ENCODE assay signal across 15 cellular contexts in the genomic region with DNA sequence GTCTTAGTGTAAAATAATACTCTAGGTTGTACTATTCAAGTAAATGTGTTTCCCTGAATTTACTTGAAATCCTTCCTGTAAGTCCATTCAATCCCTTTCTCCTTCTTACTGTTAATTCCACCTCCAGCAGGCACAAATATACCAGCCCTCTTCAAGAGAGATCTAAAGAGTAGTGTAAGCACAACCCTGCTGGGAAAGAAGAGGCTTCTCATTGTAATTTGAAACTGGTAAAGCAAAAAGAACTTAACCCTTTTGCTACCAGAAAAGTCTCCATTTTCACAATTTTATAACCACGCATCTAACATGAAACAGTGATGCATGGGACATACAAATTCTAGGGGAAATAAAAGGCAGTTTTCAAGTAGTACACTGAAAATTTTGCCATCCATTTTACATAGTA. TPM values are rescaled to one million over a fixed set of nuclear protein-coding genes. Genes with fewer than 3 reads are reported as not detected.
DNase-seq lines count a peak whose midpoint lies in the region; ATAC-seq and TF ChIP-seq lines count a peak whose summit lies in the region.
"Had no signal": no experiment of that assay in that cellular context is flagged by ENCODE, and none has a peak within 500 bp of the region (broad histone marks: within the 10 kb centered on the region; RNA-seq: fewer than 3 reads in every experiment).

A gene (minus strand): TSS at position 171 of the 400 bp plus-strand sequence. CDS start 725 bp downstream, outside the sequence.

- no peaks in the 10 kb centered on the region for H3K36me3 Mint-ChIP-seq in WTC11

- CTCF ChIA-PET in WTC11 (lab: Charles Lee), result no interaction called here

- no peaks in the 10 kb centered on the region for H3K36me3 ChIP-seq in heart right ventricle
- H3K36me3 ChIP-seq in urinary bladder (ENCODE audit: insufficient read depth), result no peaks in the 10 kb centered on the region
- H3K36me3 ChIP-seq: brain microvascular endothelial cell, thoracic aorta had no signal

- H3K9me3 ChIP-seq in heart right ventricle, result no peaks in the 10 kb centered on the region
- H3K9me3 ChIP-seq: thoracic aorta had no signal

- intact Hi-C loops in heart right ventricle (cut with DNase I) (no loop called here), cardiac septum (cut with DNase I) (no loop called here)

- H3K4me1 Mint-ChIP-seq in WTC11, result peaks cover 38% of the 10 kb centered on the region

- peak within 1 kb of the TSS; percentile 53 for H3K4me3 Mint-ChIP-seq in WTC11
- H3K4me3 Mint-ChIP-seq: activated T-helper 1 cell treated with anti-CD3 and anti-CD28 coated beads, Interleukin-12 subunit alpha, Interleukin-12 subunit beta, Interleukin-2, Interleukin-4 antibody, amounts not matched to agents 30 ng/mL and 10 ng/mL and 1 ng/mL, durations not matched to agents 14 hours and 24 hours and 36 hours had no signal

- H3K27me3 Mint-ChIP-seq in WTC11 (ENCODE audit: low read depth), result no peaks in the 10 kb centered on the region

- no peaks in the 10 kb centered on the region for H3K9me3 Mint-ChIP-seq in WTC11
- H3K9me3 Mint-ChIP-seq: activated T-helper 1 cell treated with anti-CD3 and anti-CD28 coated beads, Interleukin-12 subunit alpha, Interleukin-12 subunit beta, Interleukin-2, Interleukin-4 antibody, amounts not matched to agents 30 ng/mL and 10 ng/mL and 1 ng/mL, durations not matched to agents 14 hours and 24 hours and 36 hours had no signal

- H3K27ac Mint-ChIP-seq in WTC11, result peak within 1 kb of the TSS; percentile 57; the same call in 1 of the 2 replicates
- H3K27ac Mint-ChIP-seq: activated T-helper 1 cell treated with anti-CD3 and anti-CD28 coated beads, Interleukin-12 subunit alpha, Interleukin-12 subunit beta, Interleukin-2, Interleukin-4 antibody, amounts not matched to agents 30 ng/mL and 10 ng/mL and 1 ng/mL, durations not matched to agents 14 hours and 24 hours and 36 hours had no signal

- H3K27ac ChIP-seq in heart right ventricle, result peak within 1 kb of the TSS in 9 of 10 donors; percentile 20 to 54 (median 41)
- H3K27ac ChIP-seq in urinary bladder (ENCODE audit: low read depth), result peak within 1 kb of the TSS; percentile 64
- H3K27ac ChIP-seq: brain microvascular endothelial cell, thoracic aorta had no signal

- DNase-seq in heart right ventricle, result no peak
- no peak for DNase-seq in cardiac septum (ENCODE audit: low spot score)
- no peak for DNase-seq in WTC11 (ENCODE audit: low spot score)
- DNase-seq in left kidney (ENCODE audit: low read depth, low spot score), result peak; percentile 59
- no peak for DNase-seq in NCI-H2081 treated with DMSO at 0.1 percent for 48 hours (lab: John Stamatoyannopoulos, UW)
- DNase-seq: brain microvascular endothelial cell, DND-41, NCI-H446 had no signal

- H3K4me1 ChIP-seq in heart right ventricle (no peaks in the 10 kb centered on the region), urinary bladder (ENCODE audit: insufficient read depth) (no peaks in the 10 kb centered on the region)

- 55 to 60% methylated on average over 1 of the region's 1 CpG for WGBS in heart right ventricle, 2 donors
- WGBS in urinary bladder, result 64% methylated on average over 1 of the region's 1 CpG

- peaks cover 0 to 3% (median 0%) of the 10 kb centered on the region in 7 donors for H3K27me3 ChIP-seq in heart right ventricle
- H3K27me3 ChIP-seq: brain microvascular endothelial cell had no signal

- POLR2A ChIA-PET in WTC11 (lab: Charles Lee), result no interaction called here

- H3K4me3 ChIP-seq in heart right ventricle (peak within 1 kb of the TSS in 9 of 10 donors; percentile 12 to 45 (median 35)), urinary bladder (ENCODE audit: low read depth, low read length) (peak within 1 kb of the TSS; percentile 58)
- H3K4me3 ChIP-seq: thoracic aorta had no signal

- no peak for TF ChIP-seq CTCF in heart right ventricle (IDR thresholded peaks at IDR 0.05)
- no peak for TF ChIP-seq CTCF in WTC11 (IDR thresholded peaks at IDR 0.05)

- ATAC-seq in heart right ventricle (peak in 1 of 8 donors; percentile 52), WTC11 (peak; percentile 95), GM19397 (IDR thresholded peaks at IDR 0.05; ENCODE audit: unreplicated experiment) (no peak), GM18858 (IDR thresholded peaks at IDR 0.05; ENCODE audit: unreplicated experiment) (no peak)
- ATAC-seq: activated CD4-positive, CD25-positive, alpha-beta regulatory T cell treated with anti-CD3 and anti-CD28 coated beads, Interleukin-2, amount 50 U/mL, for 24 hours; SK-N-SH treated with all-trans-retinoic acid at 6 μM for 48 hours had no signal

TF ChIP-seq in WTC11, 78 proteins besides CTCF, POLR2A, EP300 and RAD21:
- TF ChIP-seq ZNF423 (CRISPR knock-in tag; IDR thresholded peaks at IDR 0.05) (no peak), CREM (CRISPR knock-in tag; IDR thresholded peaks at IDR 0.05) (no peak), ZNF317 (CRISPR knock-in tag; IDR thresholded peaks at IDR 0.05; ENCODE audit: borderline replicate concordance, low read depth) (no peak)

RNA-seq across cellular contexts. Expression of the gene that starts here (rescaled TPM):
- 1 to 10 TPM in 9 of 10 donors, under 1 TPM in 1; 0.60 to 3.8 (median 1.8) TPM for total RNA-seq in heart right ventricle
- polyA plus RNA-seq in heart right ventricle, result 1 to 10 TPM; 1.2 to 2.9 TPM
- 1.4 TPM for total RNA-seq in cardiac septum
- total RNA-seq in WTC11 (2021), result 0.07 TPM in 2 of 3 replicates, not detected in the other
- 78.7 TPM for total RNA-seq in urinary bladder
- 28.2 TPM for polyA plus RNA-seq in urinary bladder
- total RNA-seq: activated T-helper 1 cell treated with anti-CD3 and anti-CD28 coated beads, Interleukin-12 subunit alpha, Interleukin-12 subunit beta, Interleukin-2, Interleukin-4 antibody, amounts not matched to agents 30 ng/mL and 10 ng/mL and 1 ng/mL, durations not matched to agents 14 hours and 24 hours and 36 hours; thoracic aorta had no signal

Comparison
In these comparisons a context has a peak if more than half of its experiments do, and no peak if none do; other contexts are left out.
1. RNA of the gene that starts here (total RNA-seq): 78.7 TPM in urinary bladder (single experiment); 0.60 to 3.8 TPM in heart right ventricle, 1.4 TPM in cardiac septum (single experiment) and 0.07 TPM in WTC11; every median in the first group is over 10 times any median in the second.
2. Peak in ATAC-seq in WTC11; RNA of the gene not detected or under 1 TPM.